In the genomic region with DNA sequence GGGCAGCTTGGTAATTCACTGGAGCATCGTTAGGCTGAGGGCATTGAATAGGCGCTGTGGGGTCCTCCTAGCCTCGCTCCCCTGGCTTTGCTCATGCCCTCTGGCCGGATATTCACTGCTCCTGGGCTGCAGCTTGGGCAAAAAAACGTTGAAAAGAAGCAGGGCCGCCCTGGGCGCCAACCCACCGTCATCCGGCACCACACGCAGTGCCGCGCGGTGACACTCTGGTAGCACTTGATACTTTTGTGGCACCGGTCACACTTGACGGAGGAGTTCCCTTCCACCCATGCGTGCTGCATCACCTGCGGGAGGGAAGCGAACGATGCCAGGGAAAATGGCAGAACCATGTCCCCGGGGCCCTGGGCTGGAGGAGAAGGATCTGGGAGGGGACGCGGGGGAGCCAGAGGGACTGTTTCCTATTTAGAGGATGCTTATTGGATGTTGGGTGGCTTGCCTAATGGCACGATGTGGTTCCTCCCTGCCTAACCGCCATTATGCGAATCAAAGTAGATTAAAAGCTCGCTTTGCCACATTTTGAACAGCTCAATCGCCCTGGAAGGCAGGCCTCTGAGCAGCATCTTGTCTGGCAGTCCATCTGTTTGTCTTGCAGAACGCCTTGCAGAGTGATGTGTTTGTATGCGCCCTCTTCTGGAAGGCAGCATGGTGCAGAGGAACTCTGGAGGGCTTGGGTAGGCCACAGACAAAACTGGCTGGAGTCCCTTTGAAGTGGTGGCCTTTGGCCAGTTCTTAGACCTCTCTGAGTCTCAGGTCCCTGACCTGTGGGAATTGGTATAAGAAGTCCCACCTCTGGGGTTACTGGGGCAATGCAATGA, we compare ENCODE assay signal across 9 cellular contexts.
DNase-seq lines count a peak whose midpoint lies in the region; ATAC-seq and TF ChIP-seq lines count a peak whose summit lies in the region.
"Had no signal": no experiment of that assay in that cellular context is flagged by ENCODE, and none has a peak within 500 bp of the region (broad histone marks: within the 10 kb centered on the region; RNA-seq: fewer than 3 reads in every experiment).

No MANE protein-coding gene starts in this region.

- WGBS in endodermal cell (ENCODE audit: insufficient coverage in 1 of 2, insufficient read length in 1 of 2), 2 experiments = 89 to 91% methylated on average over 23 to 29 of the region's 29 CpGs
- WGBS in psoas muscle, 3 donors = 84 to 87% (median 85%) methylated on average over 29 of the region's 29 CpGs

- TF ChIP-seq CTCF in endodermal cell (conservative IDR thresholded peaks at IDR 0.05) (peak; percentile 72), progenitor cell of endocrine pancreas (IDR thresholded peaks at IDR 0.05; ENCODE audit: unreplicated experiment) (peak; percentile 45), psoas muscle (IDR thresholded peaks at IDR 0.05) (no peak)

- H3K9me3 Mint-ChIP-seq in endodermal cell (no peaks in the 10 kb centered on the region), progenitor cell of endocrine pancreas (ENCODE audit: low read depth) (no peaks in the 10 kb centered on the region)

- DNase-seq in NCI-H524 (lab: John Stamatoyannopoulos, UW) (peak; percentile 14 to 46), NCI-H524 treated with DMSO at 0.1 percent for 48 hours (lab: John Stamatoyannopoulos, UW) (no peak), NCI-H446 treated with DMSO at 0.1 percent for 48 hours (lab: John Stamatoyannopoulos, UW) (peak; percentile 5), endodermal cell (peak; percentile 85), progenitor cell of endocrine pancreas (ENCODE audit: low spot score, unreplicated experiment) (no peak), psoas muscle (no peak)
- DNase-seq: AML-193 had no signal

- H3K36me3 Mint-ChIP-seq in endodermal cell (ENCODE audit: low read depth) (no peaks in the 10 kb centered on the region), progenitor cell of endocrine pancreas (ENCODE audit: insufficient read depth) (no peaks in the 10 kb centered on the region)

- ATAC-seq in activated CD4-positive, CD25-positive, alpha-beta regulatory T cell treated with anti-CD3 and anti-CD28 coated beads, Interleukin-2, amount 50 U/mL, for 24 hours = no peak
- ATAC-seq in HG02759 (IDR thresholded peaks at IDR 0.05; ENCODE audit: unreplicated experiment) (no peak), psoas muscle (no peak)

- H3K4me3 Mint-ChIP-seq in endodermal cell (no peak overlapping the region), progenitor cell of endocrine pancreas (ENCODE audit: low read depth) (no peak overlapping the region)

- H3K9me3 ChIP-seq in endodermal cell (ENCODE audit: control insufficient read depth, low read length) = no peaks in the 10 kb centered on the region
- no peaks in the 10 kb centered on the region for H3K9me3 ChIP-seq in psoas muscle

- H3K27ac ChIP-seq in endodermal cell (ENCODE audit: low read depth, low read length) (no peak overlapping the region), psoas muscle (no peak overlapping the region)

- no peak overlapping the region for H3K27ac Mint-ChIP-seq in endodermal cell
- no peak overlapping the region for H3K27ac Mint-ChIP-seq in progenitor cell of endocrine pancreas

- H3K27me3 Mint-ChIP-seq in endodermal cell (ENCODE audit: insufficient read depth) = no peaks in the 10 kb centered on the region
- peaks cover 28% of the 10 kb centered on the region for H3K27me3 Mint-ChIP-seq in progenitor cell of endocrine pancreas

- intact Hi-C loops in psoas muscle (cut with DNase I) = no loop called here

- H3K36me3 ChIP-seq in endodermal cell (ENCODE audit: control insufficient read depth, insufficient read depth, low read length) (no peaks in the 10 kb centered on the region), psoas muscle (ENCODE audit: insufficient read depth in 1 of 2, low read depth in 1 of 2) (no peaks in the 10 kb centered on the region)

- H3K4me1 Mint-ChIP-seq in endodermal cell = no peaks in the 10 kb centered on the region
- H3K4me1 Mint-ChIP-seq in progenitor cell of endocrine pancreas (ENCODE audit: low read depth) = no peaks in the 10 kb centered on the region

- no peaks in the 10 kb centered on the region for H3K27me3 ChIP-seq in endodermal cell (ENCODE audit: control insufficient read depth, insufficient read depth, low read length, poor library complexity, severe bottlenecking)
- no peaks in the 10 kb centered on the region for H3K27me3 ChIP-seq in psoas muscle (ENCODE audit: insufficient read depth in 3 of 3, low read length in 2 of 3)

- H3K4me1 ChIP-seq in endodermal cell (ENCODE audit: control insufficient read depth, insufficient read depth, low read length) (no peaks in the 10 kb centered on the region), psoas muscle (no peaks in the 10 kb centered on the region)

- H3K4me3 ChIP-seq in endodermal cell (ENCODE audit: low read length) = no peak overlapping the region
- no peak overlapping the region for H3K4me3 ChIP-seq in psoas muscle

- no peak overlapping the region for H3K9ac ChIP-seq in endodermal cell (ENCODE audit: extremely low read depth, low read length, poor library complexity, severe bottlenecking)

Comparison
In these comparisons a context has a peak if more than half of its experiments do, and no peak if none do; other contexts are left out.
1. DNase-seq: peak in NCI-H524 (2 of 2), NCI-H446 treated with DMSO at 0.1 percent for 48 hours (single experiment) and endodermal cell (single experiment); none in NCI-H524 treated with DMSO at 0.1 percent for 48 hours (single experiment), progenitor cell of endocrine pancreas (single experiment) and psoas muscle (0 of 2).